Comparison of ENCODE assay signal across 10 cellular contexts in the genomic region with DNA sequence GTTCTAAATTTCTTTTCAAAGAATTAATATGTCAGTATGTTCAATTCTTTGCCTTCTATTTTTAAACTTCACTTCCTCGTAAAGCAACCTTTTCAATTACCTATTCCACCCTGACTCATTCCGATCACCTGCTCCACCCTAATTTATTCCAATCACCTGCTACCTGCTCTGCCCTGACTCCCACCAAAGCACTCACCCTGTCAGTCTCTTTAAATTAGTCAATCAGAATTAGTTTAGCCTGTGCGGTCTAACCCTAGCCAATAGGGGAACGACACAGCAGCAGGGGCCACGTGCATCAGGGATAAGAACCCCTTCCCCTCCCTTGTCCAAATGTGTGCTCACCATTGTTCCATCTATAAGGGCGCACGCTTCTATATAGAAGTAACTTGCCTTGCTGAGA. TPM values are rescaled to one million over a fixed set of nuclear protein-coding genes. Genes with fewer than 3 reads are reported as not detected.
"Had no signal": no experiment of that assay in that cellular context is flagged by ENCODE, and none has a peak within 500 bp of the region (broad histone marks: within the 10 kb centered on the region; RNA-seq: fewer than 3 reads in every experiment).

No MANE protein-coding gene starts in this region.

RNA-seq across cellular contexts. Expression of gene CAPN11, which starts 26.7 kb away (rescaled TPM):
- total RNA-seq: activated CD8-positive, alpha-beta memory T cell treated with anti-CD3 and anti-CD28 coated beads for 36 hours; activated naive CD8-positive, alpha-beta T cell treated with anti-CD3 and anti-CD28 coated beads, Interleukin-2, amount 10 ng/mL, durations not matched to agents 7 days and 5 days; cardiac muscle cell; M059J; NCI-H460; T-helper 2 cell treated with Interferon-gamma antibody and Interleukin-4, amounts not matched to agents 100 ng/mL and 5 ng/mL, for 36 hours had no signal
- polyA plus RNA-seq: cardiac muscle cell had no signal

RNA-seq across cellular contexts. Expression of gene MYMX, which starts 31.4 kb away (rescaled TPM):
- total RNA-seq: activated CD4-positive, alpha-beta T cell treated with anti-CD3 and anti-CD28 coated beads, Interleukin-2, amount 10 ng/mL, durations not matched to agents 24 days and 14 days; activated CD8-positive, alpha-beta memory T cell treated with anti-CD3 and anti-CD28 coated beads for 36 hours; activated CD8-positive, alpha-beta T cell treated with anti-CD3 and anti-CD28 coated beads for 36 hours; activated naive CD8-positive, alpha-beta T cell treated with anti-CD3 and anti-CD28 coated beads, Interleukin-2, amount 10 ng/mL, durations not matched to agents 7 days and 5 days; activated T-cell treated with anti-CD3 and anti-CD28 coated beads, Interleukin-2, amount 50 U/mL, for 72 hours; activated T-helper 17 cell treated with anti-CD3 and anti-CD28 coated beads, Interleukin-2, amount 50 U/mL, for 72 hours; cardiac muscle cell; M059J; NCI-H460; T-helper 2 cell treated with Interferon-gamma antibody and Interleukin-4, amounts not matched to agents 100 ng/mL and 5 ng/mL, for 36 hours had no signal
